17 cellular contexts compared by ENCODE assay signal in the genomic region with DNA sequence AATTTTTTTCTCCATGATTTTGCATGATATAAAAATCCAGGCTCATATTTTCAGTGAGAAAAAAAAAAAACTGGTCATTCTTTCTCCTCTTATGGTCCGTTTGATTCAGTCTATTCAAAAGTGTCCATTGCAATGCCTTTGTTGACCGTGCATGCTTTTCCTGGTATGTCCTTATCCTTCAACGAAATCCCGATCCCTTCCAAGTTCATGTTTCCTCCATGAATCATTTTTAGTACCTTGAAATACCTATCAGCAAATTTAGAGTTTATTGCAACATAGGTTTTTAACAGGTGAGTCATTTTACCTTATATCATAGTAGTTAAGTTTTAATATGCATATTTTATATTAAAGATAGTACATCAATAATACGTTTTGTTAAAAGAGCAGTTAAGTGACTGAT.
"Had no signal": no experiment of that assay in that cellular context is flagged by ENCODE, and none has a peak within 500 bp of the region (broad histone marks: within the 10 kb centered on the region; RNA-seq: fewer than 3 reads in every experiment).

No MANE protein-coding gene starts in this region.

- FAIRE-seq: HepG2 had no signal

- ATAC-seq: HepG2, Panc1 had no signal

- H3K9me3 ChIP-seq: SK-N-SH had no signal

- H3K9ac ChIP-seq: SK-N-SH had no signal

- DNase-seq: IMR-90, Karpas-422, KG1, MM.1S, NCI-H1092 treated with DMSO at 0.1 percent for 48 hours, NCI-H1436 treated with DMSO at 0.1 percent for 48 hours, NCI-H1694, NCI-H187 treated with DMSO at 0.1 percent for 48 hours, NCI-H2029 treated with DMSO at 0.1 percent for 48 hours, NCI-H2171 treated with DMSO at 0.1 percent for 48 hours, NCI-H524, NCI-H526 treated with DMSO at 0.1 percent for 48 hours, NCI-H774, SHP77, SK-N-SH had no signal

- H3K4me2 ChIP-seq: SK-N-SH had no signal
